Comparison of ENCODE assay signal across 8 cellular contexts in genomic region chr5:150599917-150600511, GRCh38. TPM values are rescaled to one million over a fixed set of nuclear protein-coding genes. Genes with fewer than 3 reads are reported as not detected.
DNase-seq lines count a peak whose midpoint lies in the region; ATAC-seq and TF ChIP-seq lines count a peak whose summit lies in the region.

No MANE protein-coding gene starts in this region.

- no peaks in the 10 kb centered on the region for H3K27me3 ChIP-seq in psoas muscle (ENCODE audit: insufficient read depth in 3 of 3, low read length in 2 of 3)

- H3K4me3 ChIP-seq in psoas muscle = no peak overlapping the region

- DNase-seq in EL = peak; percentile 83
- peak; percentile 7 for DNase-seq in NCI-H774 (lab: John Stamatoyannopoulos, UW)
- DNase-seq in fibroblast of peridontal ligament (ENCODE audit: extremely low read depth) = peak; percentile 67
- peak; percentile 76 to 82 for DNase-seq in psoas muscle
- DNase-seq in T-helper 9 cell = no peak
- DNase-seq in NCI-H1048 (lab: John Stamatoyannopoulos, UW) = no peak
- DNase-seq in activated CD4-positive, CD25-positive, alpha-beta regulatory T cell treated with anti-CD3 and anti-CD28 coated beads, Interleukin-2, amount 50 U/mL, for 72 hours = no peak
- no peak for DNase-seq in stimulated activated CD4-positive, alpha-beta T cell treated with anti-CD3 and anti-CD28 coated beads, Interleukin-2, amount 100 ng/mL, for 24 hours

- H3K27ac ChIP-seq in psoas muscle = peak overlapping the region; percentile 87

- H3K4me1 ChIP-seq in psoas muscle = peaks cover 25% of the 10 kb centered on the region

- WGBS in psoas muscle, 3 donors = 29 to 35% (median 33%) methylated on average over 9 to 11 of the region's 11 CpGs

- no peak for TF ChIP-seq CTCF in psoas muscle (IDR thresholded peaks at IDR 0.05)

- H3K36me3 ChIP-seq in psoas muscle (ENCODE audit: insufficient read depth in 1 of 2, low read depth in 1 of 2) = no peaks in the 10 kb centered on the region

- peak; percentile 21 to 39 (median 26) for ATAC-seq in psoas muscle

- H3K9me3 ChIP-seq in psoas muscle = no peaks in the 10 kb centered on the region

- intact Hi-C loops in psoas muscle (cut with DNase I) = no loop called here

RNA-seq across cellular contexts. Expression of gene SYNPO, which starts 40.4 kb away (rescaled TPM):
- 100 to 1,000 TPM; 447 to 745 (median 673) TPM for total RNA-seq in psoas muscle
- polyA plus RNA-seq in psoas muscle = 100 to 1,000 TPM; 136 to 855 (median 503) TPM

Comparison
In these comparisons a context has a peak if more than half of its experiments do, and no peak if none do; other contexts are left out.
1. DNase-seq: peak in EL (single experiment), NCI-H774 (single experiment), fibroblast of peridontal ligament (single experiment) and psoas muscle (2 of 2); none in T-helper 9 cell (single experiment), NCI-H1048 (single experiment), activated CD4-positive, CD25-positive, alpha-beta regulatory T cell treated with anti-CD3 and anti-CD28 coated beads, Interleukin-2, amount 50 U/mL, for 72 hours (single experiment) and stimulated activated CD4-positive, alpha-beta T cell treated with anti-CD3 and anti-CD28 coated beads, Interleukin-2, amount 100 ng/mL, for 24 hours (0 of 2).